Comparison of ENCODE assay signal across 12 cellular contexts in the genomic region with DNA sequence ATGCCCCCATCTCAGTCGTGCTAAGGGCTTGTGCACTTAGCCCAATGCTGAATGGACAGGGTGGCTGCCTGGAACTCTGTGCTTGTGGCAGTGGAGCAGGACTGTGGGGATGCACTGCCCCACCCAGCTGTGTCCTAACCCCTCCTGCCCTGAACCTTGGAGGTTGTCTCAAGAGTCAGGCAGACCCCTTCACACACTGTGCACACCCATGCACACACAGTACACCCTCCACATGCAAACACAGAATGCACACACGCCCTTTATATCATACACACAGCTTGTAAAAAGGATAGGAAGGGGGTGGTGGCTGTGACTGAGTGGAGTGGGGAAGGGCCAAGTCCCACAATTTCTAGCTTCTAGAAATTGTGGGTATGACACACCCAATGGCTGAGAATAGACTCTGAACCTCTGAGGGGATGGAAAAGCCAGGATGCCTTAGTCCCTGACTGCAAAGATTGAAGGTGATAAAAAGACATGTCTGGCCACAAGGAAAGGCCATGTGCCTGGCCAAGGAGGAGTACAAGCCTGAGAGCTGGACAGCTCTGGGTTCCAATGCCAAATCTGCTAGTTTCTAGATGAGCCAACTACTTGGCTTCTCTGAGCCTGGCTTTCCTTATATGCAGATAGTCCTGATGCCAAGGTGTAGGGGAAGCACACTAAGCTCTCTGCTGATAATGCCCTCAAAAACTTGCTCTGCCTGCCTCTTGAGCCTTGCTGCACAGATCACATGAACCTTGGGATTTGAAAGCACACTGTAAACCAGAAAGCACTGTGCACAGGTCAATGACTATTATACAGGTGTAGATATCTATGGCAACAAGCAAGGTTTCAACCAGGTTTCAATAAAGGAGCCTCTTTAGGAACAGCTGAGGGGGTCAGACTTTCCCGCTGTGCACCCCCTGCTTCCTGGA. TPM values are rescaled to one million over a fixed set of nuclear protein-coding genes. Genes with fewer than 3 reads are reported as not detected.
A peak's percentile ranks its signal among the peaks of the same experiment; 100 is the strongest.
DNase-seq lines count a peak whose midpoint lies in the region; ATAC-seq and TF ChIP-seq lines count a peak whose summit lies in the region.
"Had no signal": no experiment of that assay in that cellular context is flagged by ENCODE, and none has a peak within 500 bp of the region (broad histone marks: within the 10 kb centered on the region; RNA-seq: fewer than 3 reads in every experiment).

No MANE protein-coding gene starts in this region.

- H3K27ac ChIP-seq in naive thymus-derived CD4-positive, alpha-beta T cell (ENCODE audit: low read depth, low read length), result no peak overlapping the region
- H3K27ac ChIP-seq in aorta (ENCODE audit: low read depth in 1 of 2, low read length in 2 of 2) (no peak overlapping the region), smooth muscle cell (ENCODE audit: low read depth) (no peak overlapping the region)

- H3K27me3 Mint-ChIP-seq in stimulated activated naive CD8-positive, alpha-beta T cell treated with anti-CD3 and anti-CD28 coated beads, Interleukin-15, amount 100 ng/mL, for 72 hours, result no peaks in the 10 kb centered on the region
- H3K27me3 Mint-ChIP-seq in naive thymus-derived CD4-positive, alpha-beta T cell, result peaks cover 0 to 10% (median 0%) of the 10 kb centered on the region in 5 donors
- peaks cover 2% of the 10 kb centered on the region for H3K27me3 Mint-ChIP-seq in activated CD4-positive, alpha-beta memory T cell treated with anti-CD3 and anti-CD28 coated beads, Interleukin-2, amount 10 ng/mL, durations not matched to agents 7 days and 5 days

- H3K4me3 Mint-ChIP-seq in stimulated activated naive CD8-positive, alpha-beta T cell treated with anti-CD3 and anti-CD28 coated beads, Interleukin-15, amount 100 ng/mL, for 72 hours, result no peak overlapping the region
- H3K4me3 Mint-ChIP-seq in naive thymus-derived CD4-positive, alpha-beta T cell, result no peak overlapping the region
- H3K4me3 Mint-ChIP-seq in activated CD4-positive, alpha-beta memory T cell treated with anti-CD3 and anti-CD28 coated beads, Interleukin-2, amount 10 ng/mL, durations not matched to agents 7 days and 5 days, result no peak overlapping the region
- H3K4me3 Mint-ChIP-seq: naive thymus-derived CD8-positive, alpha-beta T cell had no signal

- H4K20me1 ChIP-seq in smooth muscle cell (ENCODE audit: low read depth), result peaks cover 49% of the 10 kb centered on the region

- no peaks in the 10 kb centered on the region for H3K27me3 ChIP-seq in naive thymus-derived CD4-positive, alpha-beta T cell (ENCODE audit: control insufficient read depth in 2 of 2, insufficient read depth in 2 of 2, low read length in 2 of 2)
- H3K27me3 ChIP-seq in aorta (ENCODE audit: control insufficient read depth in 1 of 2, insufficient read depth in 2 of 2, low read length in 1 of 2) (no peaks in the 10 kb centered on the region), smooth muscle cell (ENCODE audit: low read depth) (no peaks in the 10 kb centered on the region)

- H3K4me1 Mint-ChIP-seq in stimulated activated naive CD8-positive, alpha-beta T cell treated with anti-CD3 and anti-CD28 coated beads, Interleukin-15, amount 100 ng/mL, for 72 hours, result no peaks in the 10 kb centered on the region
- H3K4me1 Mint-ChIP-seq in naive thymus-derived CD4-positive, alpha-beta T cell, result no peaks in the 10 kb centered on the region
- no peaks in the 10 kb centered on the region for H3K4me1 Mint-ChIP-seq in activated CD4-positive, alpha-beta memory T cell treated with anti-CD3 and anti-CD28 coated beads, Interleukin-2, amount 10 ng/mL, durations not matched to agents 7 days and 5 days
- H3K4me1 Mint-ChIP-seq: naive thymus-derived CD8-positive, alpha-beta T cell had no signal

- intact Hi-C loops in naive thymus-derived CD4-positive, alpha-beta T cell (cut with micrococcal nuclease), result no loop called here
- intact Hi-C loops in aorta (cut with DNase I), result no loop called here

- no peaks in the 10 kb centered on the region for H3K9me3 Mint-ChIP-seq in stimulated activated naive CD8-positive, alpha-beta T cell treated with anti-CD3 and anti-CD28 coated beads, Interleukin-15, amount 100 ng/mL, for 72 hours
- H3K9me3 Mint-ChIP-seq in naive thymus-derived CD4-positive, alpha-beta T cell, result peaks cover 0 to 2% (median 0%) of the 10 kb centered on the region in 11 donors
- H3K9me3 Mint-ChIP-seq in activated CD4-positive, alpha-beta memory T cell treated with anti-CD3 and anti-CD28 coated beads, Interleukin-2, amount 10 ng/mL, durations not matched to agents 7 days and 5 days, result no peaks in the 10 kb centered on the region
- H3K9me3 Mint-ChIP-seq: naive thymus-derived CD8-positive, alpha-beta T cell had no signal

- CTCF ChIA-PET in naive thymus-derived CD4-positive, alpha-beta T cell (lab: Charles Lee), result interaction anchor here (1.1 to 4.5 kb wide), 2 partner anchors 11 to 84 kb away, joined by 3 to 21 read pairs; no protein-coding TSS in a partner anchor
- CTCF ChIA-PET in activated CD4-positive, alpha-beta memory T cell treated with anti-CD3 and anti-CD28 coated beads, Interleukin-2, amount 10 ng/mL, durations not matched to agents 7 days and 5 days (lab: Charles Lee), result interaction anchor here (0.5 to 4.0 kb wide), 5 partner anchors 11 to 85 kb away, joined by 3 to 24 read pairs (median 10); no protein-coding TSS in a partner anchor

- H3K4me3 ChIP-seq in naive thymus-derived CD4-positive, alpha-beta T cell (ENCODE audit: low read length), result no peak overlapping the region
- H3K4me3 ChIP-seq in aorta (ENCODE audit: low read length in 2 of 2), result no peak overlapping the region
- H3K4me3 ChIP-seq in smooth muscle cell, result no peak overlapping the region

- no peaks in the 10 kb centered on the region for H3K4me1 ChIP-seq in naive thymus-derived CD4-positive, alpha-beta T cell (ENCODE audit: control insufficient read depth in 2 of 2, insufficient read depth in 2 of 2, low read length in 2 of 2)
- H3K4me1 ChIP-seq in aorta (ENCODE audit: control insufficient read depth in 1 of 2, insufficient read depth in 2 of 2, low read length in 2 of 2), result no peaks in the 10 kb centered on the region
- H3K4me1 ChIP-seq in smooth muscle cell (ENCODE audit: low read depth), result no peaks in the 10 kb centered on the region

- no peaks in the 10 kb centered on the region for H3K9me3 ChIP-seq in naive thymus-derived CD4-positive, alpha-beta T cell (ENCODE audit: control insufficient read depth in 2 of 3, low read length in 3 of 3)
- H3K9me3 ChIP-seq in aorta (ENCODE audit: control insufficient read depth, low read length) (no peaks in the 10 kb centered on the region), smooth muscle cell (replicated peaks; ENCODE audit: low read depth) (no peaks in the 10 kb centered on the region)

- H3K9ac ChIP-seq in smooth muscle cell (ENCODE audit: low read depth), result no peak overlapping the region

- no peaks in the 10 kb centered on the region for H3K36me3 Mint-ChIP-seq in naive thymus-derived CD4-positive, alpha-beta T cell
- H3K36me3 Mint-ChIP-seq in activated CD4-positive, alpha-beta memory T cell treated with anti-CD3 and anti-CD28 coated beads, Interleukin-2, amount 10 ng/mL, durations not matched to agents 7 days and 5 days (ENCODE audit: low read depth), result no peaks in the 10 kb centered on the region
- H3K36me3 Mint-ChIP-seq: naive thymus-derived CD8-positive, alpha-beta T cell had no signal

- peaks cover 38% of the 10 kb centered on the region for H3F3A ChIP-seq in smooth muscle cell (ENCODE audit: low read depth)

- no peak overlapping the region for H3K4me2 ChIP-seq in smooth muscle cell

- peaks cover 9% of the 10 kb centered on the region for H3K79me2 ChIP-seq in smooth muscle cell (ENCODE audit: low read depth)

- no peak for DNase-seq in stimulated activated naive CD8-positive, alpha-beta T cell treated with anti-CD3 and anti-CD28 coated beads, Interleukin-15, amount 100 ng/mL, for 72 hours
- no peak for DNase-seq in stimulated activated naive CD8-positive, alpha-beta T cell treated with anti-CD3 and anti-CD28 coated beads, Interleukin-15, Interleukin-2, amounts not matched to agents 100 U/mL and 50 U/mL, for 24 hours
- DNase-seq in ecto neural progenitor cell (ENCODE audit: low spot score) (peak; percentile 51), aorta (no peak), smooth muscle cell (lab: John Stamatoyannopoulos, UW; ENCODE audit: unreplicated experiment) (no peak)
- DNase-seq in naive thymus-derived CD4-positive, alpha-beta T cell, result no peak
- no peak for DNase-seq in activated CD4-positive, alpha-beta memory T cell treated with anti-CD3 and anti-CD28 coated beads, Interleukin-2, amount 10 ng/mL, durations not matched to agents 7 days and 5 days
- DNase-seq: cortex of kidney, MV-4-11 had no signal

- ATAC-seq in stimulated activated naive CD8-positive, alpha-beta T cell treated with anti-CD3 and anti-CD28 coated beads, Interleukin-15, amount 100 ng/mL, for 72 hours, result peak; percentile 33
- ATAC-seq in stimulated activated naive CD8-positive, alpha-beta T cell treated with anti-CD3 and anti-CD28 coated beads, Interleukin-15, Interleukin-2, amounts not matched to agents 100 U/mL and 50 U/mL, for 24 hours, result no peak
- peak; percentile 41 for ATAC-seq in naive thymus-derived CD4-positive, alpha-beta T cell
- ATAC-seq in aorta (ENCODE audit: low FRiP score), result peak; percentile 26
- no peak for ATAC-seq in HG03432 (IDR thresholded peaks at IDR 0.05; ENCODE audit: unreplicated experiment)
- ATAC-seq: naive thymus-derived CD8-positive, alpha-beta T cell had no signal

- POLR2A ChIA-PET in naive thymus-derived CD4-positive, alpha-beta T cell (lab: Charles Lee), result no interaction called here
- POLR2A ChIA-PET in activated CD4-positive, alpha-beta memory T cell treated with anti-CD3 and anti-CD28 coated beads, Interleukin-2, amount 10 ng/mL, durations not matched to agents 7 days and 5 days (lab: Charles Lee), result interaction anchor here (1.4 kb wide), 1 partner anchor 11 kb away, joined by 3 read pairs; no protein-coding TSS in a partner anchor

- WGBS in aorta, 2 donors, result 70 to 74% methylated on average over 3 of the region's 3 CpGs
- 72% methylated on average over 3 of the region's 3 CpGs for WGBS in smooth muscle cell (ENCODE audit: low lambda C conversion rate)

- no peak overlapping the region for H2AFZ ChIP-seq in smooth muscle cell (ENCODE audit: low read depth)

- no peak for TF ChIP-seq CTCF in smooth muscle cell (IDR thresholded peaks at IDR 0.05; ENCODE audit: borderline replicate concordance, insufficient read depth, poor library complexity, severe bottlenecking)

- no peaks in the 10 kb centered on the region for H3K36me3 ChIP-seq in naive thymus-derived CD4-positive, alpha-beta T cell (ENCODE audit: control insufficient read depth in 2 of 3, insufficient read depth in 3 of 3, low read length in 3 of 3)
- H3K36me3 ChIP-seq in aorta (ENCODE audit: control insufficient read depth in 1 of 2, insufficient read depth in 2 of 2, low read length in 1 of 2), result peaks cover 0 to 3% of the 10 kb centered on the region in 2 donors
- peaks cover 16% of the 10 kb centered on the region for H3K36me3 ChIP-seq in smooth muscle cell (ENCODE audit: low read depth)

- no peak overlapping the region for H3K27ac Mint-ChIP-seq in stimulated activated naive CD8-positive, alpha-beta T cell treated with anti-CD3 and anti-CD28 coated beads, Interleukin-15, amount 100 ng/mL, for 72 hours
- no peak overlapping the region for H3K27ac Mint-ChIP-seq in naive thymus-derived CD4-positive, alpha-beta T cell
- no peak overlapping the region for H3K27ac Mint-ChIP-seq in activated CD4-positive, alpha-beta memory T cell treated with anti-CD3 and anti-CD28 coated beads, Interleukin-2, amount 10 ng/mL, durations not matched to agents 7 days and 5 days

RNA-seq across cellular contexts. Expression of gene KRT8, which starts 8.4 kb away (rescaled TPM):
- total RNA-seq in naive thymus-derived CD4-positive, alpha-beta T cell, result under 1 TPM in 4 of 5 experiments, not detected in 1; 0.15 to 0.62 (median 0.59) TPM
- under 1 TPM in 1 of 2 donors, not detected in 1; 0.09 TPM for polyA plus RNA-seq in naive thymus-derived CD4-positive, alpha-beta T cell
- 100 to 1,000 TPM in 1 of 2 donors, 10 to 100 TPM in 1; 34.5 to 102 TPM for total RNA-seq in aorta
- polyA plus RNA-seq in aorta, result 100 to 1,000 TPM in 1 of 2 donors, 10 to 100 TPM in 1; 39.4 to 323 TPM
- under 1 TPM; 0.33 to 0.65 TPM for total RNA-seq in activated CD4-positive, alpha-beta memory T cell treated with anti-CD3 and anti-CD28 coated beads, Interleukin-2, amount 10 ng/mL, durations not matched to agents 7 days and 5 days
- total RNA-seq in smooth muscle cell, result 694 and 929 TPM in 2 replicates
- polyA plus RNA-seq in smooth muscle cell, result 1,025 and 2,331 TPM in 2 replicates
- polyA plus RNA-seq: naive thymus-derived CD8-positive, alpha-beta T cell had no signal

RNA-seq across cellular contexts. Expression of gene KRT78, which starts 47.7 kb away (rescaled TPM):
- total RNA-seq in naive thymus-derived CD4-positive, alpha-beta T cell, result not detected
- not detected for polyA plus RNA-seq in naive thymus-derived CD4-positive, alpha-beta T cell
- total RNA-seq in aorta (not detected), smooth muscle cell (1.2 and 2.7 TPM in 2 replicates)
- polyA plus RNA-seq in aorta (1 to 10 TPM in 1 of 2 donors, under 1 TPM in 1; 0.10 to 2.0 TPM), smooth muscle cell (1.6 TPM in 1 of 2 replicates, not detected in the other)
- not detected for total RNA-seq in activated CD4-positive, alpha-beta memory T cell treated with anti-CD3 and anti-CD28 coated beads, Interleukin-2, amount 10 ng/mL, durations not matched to agents 7 days and 5 days
- total RNA-seq: naive thymus-derived CD8-positive, alpha-beta T cell; NCI-H460 had no signal
- polyA plus RNA-seq: naive thymus-derived CD8-positive, alpha-beta T cell had no signal

RNA-seq across cellular contexts. Expression of gene KRT18, which starts 52.5 kb away (rescaled TPM):
- 10 to 100 TPM in 3 of 5 experiments, 1 to 10 TPM in 1, under 1 TPM in 1; 0.46 to 12.0 (median 10.1) TPM for total RNA-seq in naive thymus-derived CD4-positive, alpha-beta T cell
- polyA plus RNA-seq in naive thymus-derived CD4-positive, alpha-beta T cell, result 10 to 100 TPM; 14.1 to 23.1 TPM
- total RNA-seq in aorta (1 to 10 TPM; 3.9 to 9.0 TPM), smooth muscle cell (477 and 663 TPM in 2 replicates)
- polyA plus RNA-seq in aorta (10 to 100 TPM; 15.8 to 54.1 TPM), smooth muscle cell (894 and 2,163 TPM in 2 replicates)
- 1 to 10 TPM; 2.2 to 2.8 TPM for total RNA-seq in activated CD4-positive, alpha-beta memory T cell treated with anti-CD3 and anti-CD28 coated beads, Interleukin-2, amount 10 ng/mL, durations not matched to agents 7 days and 5 days

Comparison
In these comparisons a context has a peak if more than half of its experiments do, and no peak if none do; other contexts are left out.
1. ATAC-seq: peak in stimulated activated naive CD8-positive, alpha-beta T cell treated with anti-CD3 and anti-CD28 coated beads, Interleukin-15, amount 100 ng/mL, for 72 hours (single experiment), naive thymus-derived CD4-positive, alpha-beta T cell (single experiment) and aorta (single experiment); none in stimulated activated naive CD8-positive, alpha-beta T cell treated with anti-CD3 and anti-CD28 coated beads, Interleukin-15, Interleukin-2, amounts not matched to agents 100 U/mL and 50 U/mL, for 24 hours (single experiment) and HG03432 (single experiment).
2. RNA of gene KRT8, which starts 8.4 kb away (total RNA-seq): 694 to 929 TPM in smooth muscle cell and 34.5 to 102 TPM in aorta; 0.33 to 0.65 TPM in activated CD4-positive, alpha-beta memory T cell treated with anti-CD3 and anti-CD28 coated beads, Interleukin-2, amount 10 ng/mL, durations not matched to agents 7 days and 5 days and 0.15 to 0.62 TPM in naive thymus-derived CD4-positive, alpha-beta T cell; every median in the first group is over 10 times any median in the second.
3. RNA of gene KRT18, which starts 52.5 kb away (total RNA-seq): 477 to 663 TPM in smooth muscle cell; 0.46 to 12.0 TPM in naive thymus-derived CD4-positive, alpha-beta T cell, 3.9 to 9.0 TPM in aorta and 2.2 to 2.8 TPM in activated CD4-positive, alpha-beta memory T cell treated with anti-CD3 and anti-CD28 coated beads, Interleukin-2, amount 10 ng/mL, durations not matched to agents 7 days and 5 days; every median in the first group is over 10 times any median in the second.